ENCODE assay signal across 8 cellular contexts in the genomic region with DNA sequence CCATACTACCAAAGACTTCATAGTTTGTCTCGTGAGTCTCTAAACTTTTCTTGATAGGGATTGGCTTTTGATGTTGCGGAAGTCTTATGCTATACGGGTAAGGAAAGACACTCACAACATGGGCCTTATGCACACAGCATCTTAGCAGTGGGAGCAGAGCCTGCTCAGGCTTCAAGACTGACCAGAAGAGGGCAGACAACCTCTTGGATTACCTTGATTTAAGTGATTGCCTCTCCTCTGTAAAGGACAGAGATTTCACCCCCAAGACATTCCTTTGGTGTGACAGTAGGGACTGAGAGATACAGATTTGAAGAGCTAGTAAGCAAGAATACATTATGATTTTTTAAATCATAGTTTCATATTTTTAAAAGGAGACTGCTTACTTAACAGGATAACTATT.
DNase-seq lines count a peak whose midpoint lies in the region; ATAC-seq and TF ChIP-seq lines count a peak whose summit lies in the region.

No MANE protein-coding gene starts in this region.

- H3K4me1 Mint-ChIP-seq in chondrocyte (ENCODE audit: low read depth) (no peaks in the 10 kb centered on the region), naive B cell (peaks cover 0 to 2% (median 0%) of the 10 kb centered on the region in 3 donors)

- POLR2A ChIA-PET in GM10248 (lab: Yijun Ruan, JAX): no interaction called here

- no peak overlapping the region for H3K4me3 Mint-ChIP-seq in chondrocyte (ENCODE audit: unreplicated experiment)
- H3K4me3 Mint-ChIP-seq in naive B cell: no peak overlapping the region

- DNase-seq in 8988T: peak; percentile 23
- DNase-seq in GM10248 (ENCODE audit: extremely low spot score): peak; percentile 53
- peak; percentile 13 for DNase-seq in SK-N-DZ (ENCODE audit: low spot score)
- DNase-seq in chondrocyte (ENCODE audit: low spot score): no peak
- peak; percentile 9 for DNase-seq in naive B cell
- no peak for DNase-seq in NCI-H128 (lab: John Stamatoyannopoulos, UW; ENCODE audit: unreplicated experiment)
- no peak for DNase-seq in NCI-H510A treated with DMSO at 0.1 percent for 48 hours (lab: John Stamatoyannopoulos, UW)

- H3K27me3 Mint-ChIP-seq in chondrocyte (ENCODE audit: low read depth) (no peaks in the 10 kb centered on the region), naive B cell (peaks cover 0 to 16% (median 5%) of the 10 kb centered on the region in 3 donors)

- H3K9me3 Mint-ChIP-seq in chondrocyte (ENCODE audit: low read depth) (peaks cover 9% of the 10 kb centered on the region), naive B cell (peaks cover 0 to 11% (median 2%) of the 10 kb centered on the region in 7 donors)

- H3K27ac Mint-ChIP-seq in chondrocyte (ENCODE audit: unreplicated experiment) (no peak overlapping the region), naive B cell (no peak overlapping the region)

- CTCF ChIA-PET in GM10248 (lab: Yijun Ruan, JAX): interaction anchor here (0.6 to 1.9 kb wide), 13 partner anchors 10 to 569 kb away, joined by 3 to 15 read pairs (median 3); no protein-coding TSS in a partner anchor

- TF ChIP-seq CTCF in GM10248 (IDR thresholded peaks at IDR 0.05; ENCODE audit: control extremely low read depth, extremely low read depth, low read depth, missing control alignments): peak; percentile 59
- TF ChIP-seq CTCF in chondrocyte (IDR thresholded peaks at IDR 0.05): peak; percentile 82

- ATAC-seq in HG02981 (IDR thresholded peaks at IDR 0.05; ENCODE audit: unreplicated experiment): peak; percentile 68
- peak in 1 of 2 donors; percentile 45 for ATAC-seq in naive B cell (ENCODE audit: low read depth in 2 of 2)

- H3K36me3 Mint-ChIP-seq in chondrocyte (ENCODE audit: low read depth): no peaks in the 10 kb centered on the region
- peaks cover 0 to 12% of the 10 kb centered on the region in 2 donors for H3K36me3 Mint-ChIP-seq in naive B cell

Comparison
In these comparisons a context has a peak if more than half of its experiments do, and no peak if none do; other contexts are left out.
1. DNase-seq: peak in 8988T (single experiment), GM10248 (single experiment), SK-N-DZ (single experiment) and naive B cell (single experiment); none in chondrocyte (single experiment), NCI-H128 (single experiment) and NCI-H510A treated with DMSO at 0.1 percent for 48 hours (single experiment).